In the genomic region with DNA sequence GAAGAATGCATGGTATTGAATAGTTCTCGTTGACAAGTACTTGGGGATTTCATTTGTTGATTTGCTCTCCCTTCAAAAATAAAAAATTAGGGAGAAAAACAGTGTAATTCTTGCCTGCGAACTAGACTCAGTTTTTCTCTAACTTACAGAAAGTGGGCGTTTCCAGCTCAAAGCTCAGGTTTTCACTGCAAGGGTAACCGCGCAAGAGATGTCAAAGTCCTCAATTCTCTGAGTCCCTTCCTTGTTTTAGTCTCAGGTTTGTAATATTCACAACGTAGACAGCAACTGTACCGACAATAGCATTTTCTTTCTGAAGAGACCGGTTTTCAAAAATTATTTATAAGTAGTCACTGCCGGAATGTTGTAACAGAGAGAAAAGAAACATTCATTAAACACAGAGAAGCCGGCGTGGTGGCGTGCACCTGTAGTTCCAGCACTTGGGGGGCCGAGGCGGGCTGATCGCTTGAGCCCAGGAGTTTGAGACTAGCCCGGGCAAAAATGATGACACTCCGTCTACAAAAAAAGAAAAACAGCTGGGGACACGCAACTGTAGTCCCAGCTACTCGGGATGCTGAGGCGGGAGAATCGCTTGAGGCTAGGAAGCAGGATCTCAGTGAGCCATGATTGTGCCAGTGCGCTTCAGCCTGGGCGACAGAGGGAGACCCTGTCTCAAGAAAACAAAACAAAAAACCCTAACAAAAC, we compare ENCODE assay signal across 1 cellular context.
TF ChIP-seq lines count a peak whose summit lies in the region.

No MANE protein-coding gene starts in this region.

TF ChIP-seq in IMR-90, 13 proteins besides CTCF, POLR2A, EP300 and RAD21:
- TF ChIP-seq, protein P1, sequence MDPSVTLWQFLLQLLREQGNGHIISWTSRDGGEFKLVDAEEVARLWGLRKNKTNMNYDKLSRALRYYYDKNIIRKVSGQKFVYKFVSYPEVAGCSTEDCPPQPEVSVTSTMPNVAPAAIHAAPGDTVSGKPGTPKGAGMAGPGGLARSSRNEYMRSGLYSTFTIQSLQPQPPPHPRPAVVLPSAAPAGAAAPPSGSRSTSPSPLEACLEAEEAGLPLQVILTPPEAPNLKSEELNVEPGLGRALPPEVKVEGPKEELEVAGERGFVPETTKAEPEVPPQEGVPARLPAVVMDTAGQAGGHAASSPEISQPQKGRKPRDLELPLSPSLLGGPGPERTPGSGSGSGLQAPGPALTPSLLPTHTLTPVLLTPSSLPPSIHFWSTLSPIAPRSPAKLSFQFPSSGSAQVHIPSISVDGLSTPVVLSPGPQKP (IDR thresholded peaks at IDR 0.05; ENCODE audit: borderline replicate concordance, low read depth, low read length) = no peak
- TF ChIP-seq RFX5 (IDR thresholded peaks at IDR 0.05; ENCODE audit: low read depth, low read length) (no peak), NFE2L2 (IDR thresholded peaks at IDR 0.05; ENCODE audit: low read depth, low read length) (no peak), MXI1 (IDR thresholded peaks at IDR 0.05; ENCODE audit: borderline replicate concordance, low read depth, low read length) (no peak), CHD1 (IDR thresholded peaks at IDR 0.05; ENCODE audit: low read depth, low read length) (no peak), BHLHE40 (IDR thresholded peaks at IDR 0.05; ENCODE audit: low read depth, low read length) (no peak), RCOR1 (IDR thresholded peaks at IDR 0.05; ENCODE audit: insufficient replicate concordance, low read length) (no peak), SMC3 (IDR thresholded peaks at IDR 0.05; ENCODE audit: low read depth, low read length) (no peak), CEBPB (IDR thresholded peaks at IDR 0.05; ENCODE audit: low read depth, low read length) (no peak), FOS (IDR thresholded peaks at IDR 0.05; ENCODE audit: low read depth, low read length) (no peak), MAFK (IDR thresholded peaks at IDR 0.05; ENCODE audit: low read depth, low read length) (no peak), MAZ (IDR thresholded peaks at IDR 0.05; ENCODE audit: borderline replicate concordance, low read depth, low read length) (no peak)
- TF ChIP-seq, protein P2, sequence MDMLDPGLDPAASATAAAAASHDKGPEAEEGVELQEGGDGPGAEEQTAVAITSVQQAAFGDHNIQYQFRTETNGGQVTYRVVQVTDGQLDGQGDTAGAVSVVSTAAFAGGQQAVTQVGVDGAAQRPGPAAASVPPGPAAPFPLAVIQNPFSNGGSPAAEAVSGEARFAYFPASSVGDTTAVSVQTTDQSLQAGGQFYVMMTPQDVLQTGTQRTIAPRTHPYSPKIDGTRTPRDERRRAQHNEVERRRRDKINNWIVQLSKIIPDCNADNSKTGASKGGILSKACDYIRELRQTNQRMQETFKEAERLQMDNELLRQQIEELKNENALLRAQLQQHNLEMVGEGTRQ (IDR thresholded peaks at IDR 0.05; ENCODE audit: low read depth, low read length) = no peak
TF ChIP-seq in IMR-90: peak in this region for 0.
